In the genomic region with DNA sequence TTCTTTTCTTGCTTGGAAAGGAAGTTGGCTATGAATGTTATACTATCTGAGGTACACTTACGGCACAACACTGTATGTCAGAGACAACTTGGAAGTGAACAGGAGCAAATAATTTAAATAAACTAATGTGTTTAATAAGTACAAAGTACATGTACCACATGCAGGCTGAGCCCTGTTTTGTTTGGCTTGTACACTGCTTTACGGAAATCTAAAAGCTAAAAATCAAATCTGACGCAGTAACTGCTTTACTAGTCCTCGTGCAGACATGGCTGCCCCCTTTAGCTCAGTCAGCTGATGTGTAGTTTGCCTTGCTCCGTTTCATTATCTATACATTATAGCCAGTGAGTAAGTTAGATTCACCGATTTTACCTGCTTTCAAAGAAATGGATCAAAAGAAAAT, we compare ENCODE assay signal across 18 cellular contexts. TPM values are rescaled to one million over a fixed set of nuclear protein-coding genes. Genes with fewer than 3 reads are reported as not detected.
A peak's percentile ranks its signal among the peaks of the same experiment; 100 is the strongest.
DNase-seq lines count a peak whose midpoint lies in the region; ATAC-seq, FAIRE-seq and TF ChIP-seq lines count a peak whose summit lies in the region.
"Had no signal": no experiment of that assay in that cellular context is flagged by ENCODE, and none has a peak within 500 bp of the region (broad histone marks: within the 10 kb centered on the region; RNA-seq: fewer than 3 reads in every experiment).

No MANE protein-coding gene starts in this region.

- H3K4me1 ChIP-seq in endothelial cell of umbilical vein (ENCODE audit: control insufficient read depth, extremely low read depth, insufficient read depth, low read length) (peaks cover 6% of the 10 kb centered on the region), mucosa of descending colon (ENCODE audit: low read depth) (peaks cover 5% of the 10 kb centered on the region), aorta (ENCODE audit: control insufficient read depth in 1 of 2, insufficient read depth in 2 of 2, low read length in 2 of 2) (no peaks in the 10 kb centered on the region)

- H3K79me2 ChIP-seq in endothelial cell of umbilical vein (ENCODE audit: control insufficient read depth, insufficient read depth, low read length) = no peaks in the 10 kb centered on the region

- BruUV-seq in endothelial cell of umbilical vein (replicated peaks; lab: Mats Ljungman, UMichigan) = no TSS peak

- peak overlapping the region; percentile 79 for H2AFZ ChIP-seq in endothelial cell of umbilical vein (ENCODE audit: low read depth, low read length)

- DNase-seq in endothelial cell of umbilical vein (ENCODE audit: low read depth, low spot score) (peak; percentile 39), mucosa of descending colon (peak in 1 of 3 donors; percentile 31), aorta (no peak)
- no peak for DNase-seq in activated CD4-positive, CD25-positive, alpha-beta regulatory T cell (lab: John Stamatoyannopoulos, UW)
- DNase-seq: ACHN; CD4-positive, CD25-positive, alpha-beta regulatory T cell; EL; HFFc6; KBM-7; MV-4-11; NCI-H1436; NCI-H2081; NCI-H524 treated with DMSO at 0.1 percent for 48 hours; SHP77 treated with DMSO at 0.1 percent for 48 hours had no signal

- POLR2A ChIA-PET in endothelial cell of umbilical vein (lab: Charles Lee) = no interaction called here

- H3K27me3 ChIP-seq in endothelial cell of umbilical vein (ENCODE audit: control insufficient read depth in 2 of 2, insufficient read depth in 2 of 2, low read length in 2 of 2) (no peaks in the 10 kb centered on the region), aorta (ENCODE audit: control insufficient read depth in 1 of 2, insufficient read depth in 2 of 2, low read length in 1 of 2) (no peaks in the 10 kb centered on the region)

- TF ChIP-seq CTCF in VCaP (conservative IDR thresholded peaks at IDR 0.05) (no peak), endothelial cell of umbilical vein (IDR thresholded peaks at IDR 0.05; ENCODE audit: extremely low read depth in 1 of 2, insufficient read depth in 1 of 2, low read depth in 1 of 2, low read length in 2 of 2) (no peak), mucosa of descending colon (IDR thresholded peaks at IDR 0.05) (no peak)

- H3K27ac ChIP-seq in VCaP (peak overlapping the region; percentile 2; the same call in 1 of the 2 replicates), endothelial cell of umbilical vein (ENCODE audit: insufficient read depth, low read depth, low read length) (no peak overlapping the region), aorta (ENCODE audit: low read depth in 1 of 2, low read length in 2 of 2) (no peak overlapping the region)

- H3K9ac ChIP-seq in endothelial cell of umbilical vein (replicated peaks; ENCODE audit: extremely low read depth, insufficient read depth, low read length) = peak overlapping the region; percentile 4

- peak overlapping the region; percentile 82 for H3K4me2 ChIP-seq in endothelial cell of umbilical vein (ENCODE audit: insufficient read depth, low read length)

- H3K9me3 ChIP-seq in endothelial cell of umbilical vein (replicated peaks; ENCODE audit: control insufficient read depth, insufficient read depth, low read length) (no peaks in the 10 kb centered on the region), mucosa of descending colon (no peaks in the 10 kb centered on the region), aorta (ENCODE audit: control insufficient read depth, low read length) (no peaks in the 10 kb centered on the region)

- ATAC-seq in mucosa of descending colon = peak; percentile 87
- ATAC-seq in aorta (ENCODE audit: low FRiP score) = peak; percentile 26
- no peak for ATAC-seq in GM19397 (IDR thresholded peaks at IDR 0.05; ENCODE audit: unreplicated experiment)
- ATAC-seq in GM21515 (IDR thresholded peaks at IDR 0.05; ENCODE audit: unreplicated experiment) = no peak

- 11 to 12% methylated on average over 6 of the region's 6 CpGs for WGBS in aorta, 2 donors

- dilution Hi-C loops in endothelial cell of umbilical vein (cut with MboI; ENCODE audit: extremely low pct_ligation_motif_present, low sequenced_read_pairs) = no loop called here

- TF ChIP-seq POLR2A in endothelial cell of umbilical vein (IDR thresholded peaks at IDR 0.05; ENCODE audit: low read depth, low read length) = no peak

- intact Hi-C loops in endothelial cell of umbilical vein (cut with micrococcal nuclease) = loop anchor here (5.0 to 10.0 kb wide), 4 partner anchors 269 to 1041 kb away; a partner anchor contains a TSS
- intact Hi-C loops in mucosa of descending colon (cut with DNase I, micrococcal nuclease) = no loop called here
- intact Hi-C loops in aorta (cut with DNase I) = loop anchor here in 1 of 2 donors (5.0 kb wide), 1 partner anchor 36 kb away; a partner anchor contains a TSS

- no peaks in the 10 kb centered on the region for H4K20me1 ChIP-seq in endothelial cell of umbilical vein (replicated peaks; ENCODE audit: control insufficient read depth, extremely low read depth, insufficient read depth, low read length)

- no peak for FAIRE-seq in endothelial cell of umbilical vein (lab: Jason Lieb, UNC)
- FAIRE-seq: H54 had no signal

- CTCF ChIA-PET in endothelial cell of umbilical vein (lab: Charles Lee) = interaction anchor here (1.1 to 1.7 kb wide), 3 partner anchors 22 to 753 kb away, joined by 3 to 8 read pairs (median 4); no protein-coding TSS in a partner anchor

- H3K4me3 ChIP-seq in endothelial cell of umbilical vein (replicated peaks in 1 of 3; ENCODE audit: insufficient read depth in 1 of 3, low read depth in 1 of 3, low read length in 3 of 3) (peak overlapping the region in 1 of 3 experiments; percentile 17), mucosa of descending colon (peak overlapping the region; percentile 6), aorta (ENCODE audit: low read length in 2 of 2) (peak overlapping the region; percentile 54 to 56)

- H3K9me1 ChIP-seq in endothelial cell of umbilical vein (replicated peaks; ENCODE audit: control insufficient read depth, extremely low read depth, insufficient read depth, low read length) = no peaks in the 10 kb centered on the region

- H3K36me3 ChIP-seq in endothelial cell of umbilical vein (ENCODE audit: control insufficient read depth in 2 of 2, extremely low read depth in 1 of 2, insufficient read depth in 2 of 2, low read length in 2 of 2) (no peaks in the 10 kb centered on the region), mucosa of descending colon (ENCODE audit: low read depth) (no peaks in the 10 kb centered on the region), aorta (ENCODE audit: control insufficient read depth in 1 of 2, insufficient read depth in 2 of 2, low read length in 1 of 2) (no peaks in the 10 kb centered on the region)

TF ChIP-seq in endothelial cell of umbilical vein, 7 proteins besides CTCF, POLR2A, EP300 and RAD21:
- TF ChIP-seq MYC (IDR thresholded peaks at IDR 0.05; ENCODE audit: low read depth, low read length) = no peak

RNA-seq across cellular contexts. Expression of a gene that starts 36.5 kb away (rescaled TPM):
- total RNA-seq in endothelial cell of umbilical vein = 16.3 and 18.5 TPM in 2 replicates
- 1.7 and 3.0 TPM in 2 replicates for polyA plus RNA-seq in endothelial cell of umbilical vein
- polyA plus RNA-seq in endothelial cell of umbilical vein (2011; cell fraction: cytosol; rRNA removed) = 4.0 and 4.1 TPM in 2 replicates
- 7.7 and 13.0 TPM in 2 replicates for polyA plus RNA-seq in endothelial cell of umbilical vein (2011; cell fraction: nucleus; rRNA removed)
- polyA plus RNA-seq in endothelial cell of umbilical vein (2012) = 7.8 and 9.5 TPM in 2 replicates
- polyA minus RNA-seq in endothelial cell of umbilical vein = 7.2 and 8.9 TPM in 2 replicates
- 12.2 TPM for polyA minus RNA-seq in endothelial cell of umbilical vein (2011; cell fraction: cytosol; rRNA and poly(A)+ RNA removed)
- 28.0 and 40.4 TPM in 2 replicates for polyA minus RNA-seq in endothelial cell of umbilical vein (2011; cell fraction: nucleus; rRNA and poly(A)+ RNA removed)
- 10 to 100 TPM; 27.1 to 40.7 (median 39.8) TPM for total RNA-seq in mucosa of descending colon
- total RNA-seq in aorta = 10 to 100 TPM; 31.0 to 44.3 TPM
- polyA plus RNA-seq in aorta = 10 to 100 TPM in 1 of 2 donors, 1 to 10 TPM in 1; 9.3 to 15.8 TPM

Comparison
In these comparisons a context has a peak if more than half of its experiments do, and no peak if none do; other contexts are left out.
1. ATAC-seq: peak in mucosa of descending colon (single experiment) and aorta (single experiment); none in GM19397 (single experiment) and GM21515 (single experiment).